In the genomic region with DNA sequence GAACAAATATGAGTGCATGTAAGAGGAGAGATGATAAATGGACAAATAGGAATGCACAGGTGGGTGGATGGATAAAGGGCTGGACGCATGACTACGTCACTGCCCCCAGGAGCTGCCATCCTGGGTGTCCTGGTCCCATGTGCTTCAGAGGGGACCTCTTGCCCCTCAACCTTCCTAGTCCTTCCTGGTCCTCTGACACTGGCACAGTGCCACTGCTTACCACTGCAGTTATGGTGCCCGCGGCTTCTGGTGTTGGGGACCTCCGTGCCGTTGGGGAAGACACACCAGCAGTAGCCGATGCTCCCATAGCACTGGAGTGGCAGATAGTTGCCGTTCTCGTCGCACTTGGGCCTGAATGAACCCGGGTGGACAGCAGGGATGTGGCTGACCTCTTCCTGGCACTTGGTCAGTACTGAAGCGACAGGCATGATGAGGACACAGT, we compare ENCODE assay signal across 19 cellular contexts. TPM values are rescaled to one million over a fixed set of nuclear protein-coding genes. Genes with fewer than 3 reads are reported as not detected.
DNase-seq lines count a peak whose midpoint lies in the region; ATAC-seq and TF ChIP-seq lines count a peak whose summit lies in the region.
"Had no signal": no experiment of that assay in that cellular context is flagged by ENCODE, and none has a peak within 500 bp of the region (broad histone marks: within the 10 kb centered on the region; RNA-seq: fewer than 3 reads in every experiment).

No MANE protein-coding gene starts in this region.

- H4K91ac ChIP-seq in neuronal stem cell (ENCODE audit: low read depth, low read length, poor library complexity): no peak overlapping the region

- no peak overlapping the region for H4K8ac ChIP-seq in neuronal stem cell (ENCODE audit: low read depth, low read length)

- peaks cover 2% of the 10 kb centered on the region for H3K79me1 ChIP-seq in neuronal stem cell (ENCODE audit: low read depth, low read length)

- H2AK5ac ChIP-seq in neuronal stem cell (ENCODE audit: low read depth, low read length): no peak overlapping the region

- H3K18ac ChIP-seq in neuronal stem cell (ENCODE audit: low read length): no peak overlapping the region

- H2BK120ac ChIP-seq in neuronal stem cell (ENCODE audit: low read depth, low read length): no peak overlapping the region

- no peak overlapping the region for H3K14ac ChIP-seq in neuronal stem cell (ENCODE audit: low read length)

- no peaks in the 10 kb centered on the region for H3K27me3 Mint-ChIP-seq in Calu3 (ENCODE audit: unreplicated experiment)

- H3K9me3 ChIP-seq in neuronal stem cell (replicated peaks in 1 of 2; ENCODE audit: control insufficient read depth in 2 of 2, insufficient read depth in 1 of 2, low read depth in 1 of 2, low read length in 2 of 2): no peaks in the 10 kb centered on the region
- H3K9me3 ChIP-seq: breast epithelium, mucosa of descending colon, neutrophil, stomach had no signal

- DNase-seq in Calu3 (no peak), neuronal stem cell (ENCODE audit: low spot score) (no peak), NCI-H187 (lab: John Stamatoyannopoulos, UW) (no peak), NOMO-1 treated with DMSO at 0.1 percent for 48 hours (lab: John Stamatoyannopoulos, UW; ENCODE audit: unreplicated experiment) (no peak), RKO (ENCODE audit: low spot score) (no peak)
- DNase-seq: activated CD4-positive, CD25-positive, alpha-beta regulatory T cell treated with anti-CD3 and anti-CD28 coated beads, Interleukin-2, amount 50 U/mL, for 72 hours; H9; immature natural killer cell; mucosa of descending colon; NCI-H2107; NCI-H510A treated with DMSO at 0.1 percent for 48 hours; stimulated activated CD4-positive, alpha-beta T cell treated with anti-CD3 and anti-CD28 coated beads, Interleukin-2, amount 100 ng/mL, for 48 hours; stomach; trophoblast cell had no signal

- H3K36me3 Mint-ChIP-seq in Calu3 (ENCODE audit: insufficient read depth, unreplicated experiment): peaks cover 69% of the 10 kb centered on the region

- BruUV-seq in Calu3 (replicated peaks; lab: Mats Ljungman, UMichigan): no TSS peak

- H2BK12ac ChIP-seq in neuronal stem cell (ENCODE audit: low read length): no peak overlapping the region

- H3K27ac ChIP-seq in angular gyrus (ENCODE audit: low read depth, low read length) (peak overlapping the region; percentile 90), neuronal stem cell (replicated peaks; ENCODE audit: low read length) (no peak overlapping the region)
- H3K27ac ChIP-seq: breast epithelium, epithelial cell of prostate, neutrophil, stomach had no signal

- no peak for TF ChIP-seq CTCF in Calu3 (IDR thresholded peaks at IDR 0.05; ENCODE audit: unreplicated experiment)

- no peak for ATAC-seq in GM18505 (IDR thresholded peaks at IDR 0.05; ENCODE audit: unreplicated experiment)
- ATAC-seq: mucosa of descending colon had no signal

- no peaks in the 10 kb centered on the region for H3K27me3 ChIP-seq in neuronal stem cell (ENCODE audit: control insufficient read depth in 3 of 3, insufficient read depth in 3 of 3, low read depth in 1 of 3, low read length in 3 of 3)
- H3K27me3 ChIP-seq: breast epithelium, neutrophil, stomach had no signal

- no peak overlapping the region for H3K4me2 ChIP-seq in neuronal stem cell (ENCODE audit: insufficient read depth, low read length, poor library complexity, severe bottlenecking)

- H3K9ac ChIP-seq in neuronal stem cell (ENCODE audit: low read depth, low read length, poor library complexity): no peak overlapping the region

- H2AFZ ChIP-seq in neuronal stem cell (ENCODE audit: low read length): no peak overlapping the region

- intact Hi-C loops in Calu3 (cut with micrococcal nuclease; ENCODE audit: unreplicated experiment): no loop called here

- no peak overlapping the region for H2BK5ac ChIP-seq in neuronal stem cell (ENCODE audit: low read length)

- peak overlapping the region; percentile 32 for H3K27ac Mint-ChIP-seq in Calu3 (ENCODE audit: unreplicated experiment)
- H3K27ac Mint-ChIP-seq: H9 had no signal

- WGBS in neuronal stem cell (ENCODE audit: extremely low coverage in 2 of 2, insufficient read length in 2 of 2, insufficient replicate concordance in 1 of 2), 2 donors: no CpG with 5 or more reads among the region's 12 CpGs

- peak; percentile 76 for TF ChIP-seq POLR2A in GM18505 (IDR thresholded peaks at IDR 0.05; ENCODE audit: borderline replicate concordance, extremely low read depth, insufficient read depth, insufficient read length)

- H3K23ac ChIP-seq in neuronal stem cell (ENCODE audit: low read depth, low read length, poor library complexity): peak overlapping the region; percentile 34

- H3K4me3 Mint-ChIP-seq in Calu3 (ENCODE audit: low read depth, unreplicated experiment): no peak overlapping the region
- H3K4me3 Mint-ChIP-seq: H9, immature natural killer cell had no signal

- peaks cover 42 to 52% of the 10 kb centered on the region in 2 donors for H3K36me3 ChIP-seq in neuronal stem cell (replicated peaks in 1 of 2; ENCODE audit: control insufficient read depth in 2 of 2, insufficient read depth in 2 of 2, low read length in 2 of 2)

- CTCF ChIA-PET in Calu3 (lab: Charles Lee): no interaction called here

- H2BK15ac ChIP-seq in neuronal stem cell (ENCODE audit: low read length): no peak overlapping the region

- no peaks in the 10 kb centered on the region for H3K4me1 Mint-ChIP-seq in Calu3 (ENCODE audit: low read depth, unreplicated experiment)

- no peak overlapping the region for H3K4ac ChIP-seq in neuronal stem cell (ENCODE audit: low read length)

- no peaks in the 10 kb centered on the region for H3K9me3 Mint-ChIP-seq in Calu3 (ENCODE audit: low read depth, unreplicated experiment)
- H3K9me3 Mint-ChIP-seq: H9, immature natural killer cell had no signal

- no peak overlapping the region for H3K4me3 ChIP-seq in neuronal stem cell (ENCODE audit: low read length in 2 of 2)
- H3K4me3 ChIP-seq: breast epithelium, mucosa of descending colon, stomach had no signal

- H3K4me1 ChIP-seq in neuronal stem cell (ENCODE audit: control insufficient read depth in 2 of 2, insufficient read depth in 1 of 2, low read depth in 1 of 2, low read length in 2 of 2): no peaks in the 10 kb centered on the region
- H3K4me1 ChIP-seq: breast epithelium had no signal

RNA-seq across cellular contexts. Expression of a gene that starts 9.8 kb away (rescaled TPM):
- 773 and 1,091 TPM in 2 replicates for total RNA-seq in Calu3 (2022)
- polyA plus RNA-seq in neuronal stem cell (2013, experiment 1 of 2): 61.0 TPM
- polyA plus RNA-seq in neuronal stem cell (2013, experiment 2 of 2): 61.3 TPM

RNA-seq across cellular contexts. Expression of a gene that starts 45.4 kb away (rescaled TPM):
- 96.1 and 106 TPM in 2 replicates for total RNA-seq in Calu3 (2022)
- 32.1 TPM for polyA plus RNA-seq in neuronal stem cell (2013, experiment 1 of 2)
- 32.7 TPM for polyA plus RNA-seq in neuronal stem cell (2013, experiment 2 of 2)

RNA-seq across cellular contexts. Expression of a gene that starts 46.6 kb away (rescaled TPM):
- 2,194 and 2,330 TPM in 2 replicates for total RNA-seq in Calu3 (2022)
- polyA plus RNA-seq in neuronal stem cell (2013, experiment 1 of 2): 5,106 TPM
- 5,095 TPM for polyA plus RNA-seq in neuronal stem cell (2013, experiment 2 of 2)
